25 cellular contexts compared by ENCODE assay signal in the genomic region with DNA sequence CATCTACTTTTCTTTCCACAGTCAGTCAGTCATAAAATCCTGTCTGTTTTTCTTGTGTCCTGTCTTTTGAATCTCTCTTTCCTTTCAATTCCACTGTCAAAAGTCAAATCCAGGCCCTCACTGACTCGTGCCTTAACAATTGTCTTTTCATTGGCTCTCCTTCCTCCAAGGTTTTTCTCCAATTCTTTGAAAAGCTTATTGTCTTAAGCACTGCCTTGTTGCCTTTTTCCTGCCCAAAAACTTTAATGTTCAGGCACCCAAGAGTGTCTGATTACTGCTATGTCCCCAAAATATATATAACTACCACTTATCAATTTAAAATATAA. TPM values are rescaled to one million over a fixed set of nuclear protein-coding genes. Genes with fewer than 3 reads are reported as not detected.
A peak's percentile ranks its signal among the peaks of the same experiment; 100 is the strongest.
DNase-seq lines count a peak whose midpoint lies in the region; ATAC-seq, FAIRE-seq and TF ChIP-seq lines count a peak whose summit lies in the region.
"Had no signal": no experiment of that assay in that cellular context is flagged by ENCODE, and none has a peak within 500 bp of the region (broad histone marks: within the 10 kb centered on the region; RNA-seq: fewer than 3 reads in every experiment).

No MANE protein-coding gene starts in this region.

- H2AFZ ChIP-seq in ACC112 (ENCODE audit: low read length, unreplicated experiment) (no peak overlapping the region), astrocyte (ENCODE audit: low read depth, low read length) (no peak overlapping the region), keratinocyte (ENCODE audit: control insufficient read depth, low read length) (peak overlapping the region; percentile 49)

- FAIRE-seq in astrocyte (lab: Jason Lieb, UNC) (no peak), keratinocyte (lab: Jason Lieb, UNC) (no peak)
- FAIRE-seq: A204.1 had no signal

- no peaks in the 10 kb centered on the region for H3K36me3 Mint-ChIP-seq in astrocyte (ENCODE audit: low read depth, unreplicated experiment)
- H3K36me3 Mint-ChIP-seq: activated naive CD4-positive, alpha-beta T cell treated with anti-CD3 and anti-CD28 coated beads, Interleukin-2, amount 50 U/mL, for 24 hours had no signal

- no peak for ATAC-seq in HG03159 (IDR thresholded peaks at IDR 0.05; ENCODE audit: unreplicated experiment)
- ATAC-seq: T-helper 17 cell had no signal

- no peak for TF ChIP-seq POLR2A in uterus (IDR thresholded peaks at IDR 0.05)

- dilution Hi-C loops in keratinocyte (cut with MboI; ENCODE audit: extremely low pct_ligation_motif_present, low sequenced_read_pairs), result no loop called here

- no peak overlapping the region for H3K4me3 Mint-ChIP-seq in astrocyte (ENCODE audit: unreplicated experiment)
- H3K4me3 Mint-ChIP-seq: activated CD4-positive, alpha-beta T cell treated with anti-CD3 and anti-CD28 coated beads, Interleukin-2, amount 10 ng/mL, durations not matched to agents 7 days and 5 days; activated naive CD4-positive, alpha-beta T cell treated with anti-CD3 and anti-CD28 coated beads, Interleukin-2, amount 50 U/mL, for 24 hours; T-helper 17 cell had no signal

- peaks cover 3% of the 10 kb centered on the region for H3K9me3 ChIP-seq in astrocyte (ENCODE audit: insufficient read depth, low read depth, low read length)
- H3K9me3 ChIP-seq in keratinocyte (ENCODE audit: control insufficient read depth, low read depth, low read length), result peaks cover 7% of the 10 kb centered on the region
- no peaks in the 10 kb centered on the region for H3K9me3 ChIP-seq in uterus

- no peaks in the 10 kb centered on the region for H3K27me3 Mint-ChIP-seq in astrocyte (ENCODE audit: low read depth, unreplicated experiment)

- POLR2A ChIA-PET in HEK293T (lab: Yijun Ruan, JAX), result interaction anchor here (1.3 to 1.6 kb wide), 2 partner anchors 14 to 85 kb away, joined by 4 read pairs; partner anchors contain the start of genes GCC2 and SULT1C4

- H3K27me3 ChIP-seq in ACC112 (ENCODE audit: insufficient read depth, low read length) (no peaks in the 10 kb centered on the region), astrocyte (ENCODE audit: insufficient read depth, low read length) (no peaks in the 10 kb centered on the region), keratinocyte (ENCODE audit: control insufficient read depth, extremely low read depth, insufficient read depth, low read length) (no peaks in the 10 kb centered on the region), uterus (no peaks in the 10 kb centered on the region)
- H3K27me3 ChIP-seq: BLaER1 treated with 17β-estradiol and CSF1 and Interleukin-3, amounts not matched to agents 10 nM and 100 nM had no signal

- H3K4me1 Mint-ChIP-seq in astrocyte (ENCODE audit: low read depth, unreplicated experiment), result peaks cover 13% of the 10 kb centered on the region
- H3K4me1 Mint-ChIP-seq: activated naive CD4-positive, alpha-beta T cell treated with anti-CD3 and anti-CD28 coated beads, Interleukin-2, amount 50 U/mL, for 24 hours had no signal

- intact Hi-C loops in uterus (cut with DNase I; ENCODE audit: low total_unique reads), result no loop called here

- H3K36me3 ChIP-seq in ACC112 (ENCODE audit: insufficient read depth, low read length) (peaks cover 3% of the 10 kb centered on the region; the same call in 1 of the 2 replicates), astrocyte (ENCODE audit: insufficient read depth, low read length) (no peaks in the 10 kb centered on the region), keratinocyte (ENCODE audit: control insufficient read depth in 2 of 2, extremely low read depth in 1 of 2, insufficient read depth in 2 of 2, low read length in 2 of 2) (no peaks in the 10 kb centered on the region), uterus (no peaks in the 10 kb centered on the region)

- H3K27ac Mint-ChIP-seq in astrocyte (ENCODE audit: unreplicated experiment), result peak overlapping the region; percentile 27
- H3K27ac Mint-ChIP-seq: activated CD4-positive, alpha-beta T cell treated with anti-CD3 and anti-CD28 coated beads, Interleukin-2, amount 10 ng/mL, durations not matched to agents 7 days and 5 days; activated naive CD4-positive, alpha-beta T cell treated with anti-CD3 and anti-CD28 coated beads, Interleukin-2, amount 50 U/mL, for 24 hours; T-helper 17 cell had no signal

- no peak overlapping the region for H3K4me2 ChIP-seq in astrocyte (ENCODE audit: low read length)
- no peak overlapping the region for H3K4me2 ChIP-seq in keratinocyte (ENCODE audit: control insufficient read depth, extremely low read depth, insufficient read depth, low read depth, low read length)

- H3K27ac ChIP-seq in ACC112 (ENCODE audit: low read depth, low read length), result peak overlapping the region; percentile 39
- H3K27ac ChIP-seq in astrocyte (ENCODE audit: low read depth, low read length), result no peak overlapping the region
- H3K27ac ChIP-seq in keratinocyte (ENCODE audit: control insufficient read depth, insufficient read depth, low read length), result no peak overlapping the region
- H3K27ac ChIP-seq in uterus, result no peak overlapping the region
- H3K27ac ChIP-seq: BLaER1 treated with 17β-estradiol and CSF1 and Interleukin-3, amounts not matched to agents 10 nM and 100 nM; VCaP had no signal

- H3K9me1 ChIP-seq in keratinocyte (ENCODE audit: control insufficient read depth, extremely low read depth, insufficient read depth, low read length), result no peaks in the 10 kb centered on the region

- DNase-seq in HT1080 (ENCODE audit: low read depth) (peak; percentile 45), astrocyte (ENCODE audit: low read depth) (no peak), keratinocyte (ENCODE audit: low read depth, low spot score) (no peak), HEK293T (ENCODE audit: extremely low spot score) (no peak), uterus (no peak)
- DNase-seq in activated naive CD4-positive, alpha-beta T cell treated with Interleukin-2 at 50 U/mL for 16 hours, result no peak
- DNase-seq: activated CD4-positive, alpha-beta T cell treated with anti-CD3 and anti-CD28 coated beads, Interleukin-2, amount 10 ng/mL, durations not matched to agents 7 days and 5 days; anterior cingulate cortex; Caco-2; central memory CD4-positive, alpha-beta T cell; NCI-H146; NCI-H524 treated with DMSO at 0.1 percent for 48 hours; nucleus accumbens; stimulated activated CD4-positive, alpha-beta T cell treated with anti-CD3 and anti-CD28 coated beads, Interleukin-1b, Interleukin-23, amount 100 ng/mL, for 48 hours; substantia nigra; T-helper 17 cell had no signal

- TF ChIP-seq CTCF in astrocyte (IDR thresholded peaks at IDR 0.05; ENCODE audit: insufficient read depth, low read depth, low read length) (no peak), keratinocyte (optimal IDR thresholded peaks at IDR 0.05 in 1 of 3, IDR thresholded peaks at IDR 0.05 in 1 of 3, conservative IDR thresholded peaks at IDR 0.05 in 1 of 3; ENCODE audit: extremely low read depth in 1 of 3, insufficient read depth in 2 of 3, low read length in 3 of 3) (no peak), uterus (IDR thresholded peaks at IDR 0.05) (no peak)

- H3K9ac ChIP-seq in astrocyte (ENCODE audit: low read length) (no peak overlapping the region), keratinocyte (ENCODE audit: control insufficient read depth, extremely low read depth, insufficient read depth, low read length) (no peak overlapping the region)
- H3K9ac ChIP-seq: BLaER1 treated with 17β-estradiol and CSF1 and Interleukin-3, amounts not matched to agents 10 nM and 100 nM had no signal

- H4K20me1 ChIP-seq in astrocyte (ENCODE audit: insufficient read depth, low read length), result no peaks in the 10 kb centered on the region
- no peaks in the 10 kb centered on the region for H4K20me1 ChIP-seq in keratinocyte (ENCODE audit: control insufficient read depth, extremely low read depth, insufficient read depth, low read length)
- H4K20me1 ChIP-seq: BLaER1 treated with 17β-estradiol and CSF1 and Interleukin-3, amounts not matched to agents 10 nM and 100 nM had no signal

- CTCF ChIA-PET in HEK293T (lab: Yijun Ruan, JAX), result no interaction called here

- H3K4me1 ChIP-seq in ACC112 (ENCODE audit: control insufficient read depth, insufficient read depth, low read length, unreplicated experiment) (peaks cover 21% of the 10 kb centered on the region), astrocyte (ENCODE audit: insufficient read depth, low read length) (peaks cover 5% of the 10 kb centered on the region), keratinocyte (ENCODE audit: control insufficient read depth, extremely low read depth, insufficient read depth, low read length) (peaks cover 19% of the 10 kb centered on the region), uterus (no peaks in the 10 kb centered on the region)
- H3K4me1 ChIP-seq: Caco-2 had no signal

- no peaks in the 10 kb centered on the region for H3K79me2 ChIP-seq in ACC112 (ENCODE audit: control insufficient read depth, insufficient read depth, low read length, unreplicated experiment)
- H3K79me2 ChIP-seq in astrocyte (ENCODE audit: insufficient read depth, low read length), result no peaks in the 10 kb centered on the region
- H3K79me2 ChIP-seq in keratinocyte (ENCODE audit: control insufficient read depth, insufficient read depth, low read length), result no peaks in the 10 kb centered on the region

- no peak overlapping the region for H3K4me3 ChIP-seq in ACC112 (ENCODE audit: low read depth, low read length)
- no peak overlapping the region for H3K4me3 ChIP-seq in astrocyte (ENCODE audit: insufficient read depth, low read depth, low read length)
- H3K4me3 ChIP-seq in keratinocyte (ENCODE audit: control insufficient read depth in 2 of 3, extremely low read depth in 1 of 3, insufficient read depth in 2 of 3, low read depth in 1 of 3, low read length in 3 of 3), result no peak overlapping the region
- H3K4me3 ChIP-seq in uterus, result no peak overlapping the region
- H3K4me3 ChIP-seq: BLaER1 treated with 17β-estradiol and CSF1 and Interleukin-3, amounts not matched to agents 10 nM and 100 nM had no signal

- H3K9me3 Mint-ChIP-seq in astrocyte (ENCODE audit: unreplicated experiment), result peaks cover 7% of the 10 kb centered on the region
- H3K9me3 Mint-ChIP-seq: activated CD4-positive, alpha-beta T cell treated with anti-CD3 and anti-CD28 coated beads, Interleukin-2, amount 10 ng/mL, durations not matched to agents 7 days and 5 days; activated naive CD4-positive, alpha-beta T cell treated with anti-CD3 and anti-CD28 coated beads, Interleukin-2, amount 50 U/mL, for 24 hours had no signal

TF ChIP-seq in HEK293T, 16 proteins besides CTCF, POLR2A, EP300 and RAD21 (continues in another document):
- no peak for TF ChIP-seq TARDBP (IDR thresholded peaks at IDR 0.05)
- TF ChIP-seq FOXK2 (IDR thresholded peaks at IDR 0.05), result no peak

RNA-seq across cellular contexts. Expression of gene SULT1C4, which starts 13.9 kb away (rescaled TPM):
- not detected in 2 replicates for total RNA-seq in HT1080 (2014; rRNA removed; shearing (Covaris generic))
- not detected in 2 replicates for polyA plus RNA-seq in HT1080 (2015; cell fraction: cytosol; rRNA removed)
- polyA plus RNA-seq in HT1080 (2015; cell fraction: nucleus; rRNA removed), result not detected in 2 replicates
- total RNA-seq in astrocyte (1.1 and 1.8 TPM in 2 replicates), uterus (10 to 100 TPM; 12.0 to 33.4 (median 13.2) TPM)
- polyA plus RNA-seq in keratinocyte, result not detected in 3 replicates
- 0.19 TPM for polyA plus RNA-seq in keratinocyte (2011; ENCODE audit: low read depth)
- polyA plus RNA-seq in keratinocyte (2011; cell fraction: cytosol; rRNA removed), result not detected in 2 replicates
- polyA plus RNA-seq in keratinocyte (2011; cell fraction: nucleus; rRNA removed), result not detected in 2 replicates
- not detected in 2 replicates for polyA plus RNA-seq in keratinocyte (2012; ENCODE audit: low replicate concordance)
- polyA minus RNA-seq in keratinocyte, result not detected in 3 replicates
- not detected for polyA minus RNA-seq in keratinocyte (2011; cell fraction: cytosol; rRNA and poly(A)+ RNA removed)
- polyA minus RNA-seq in keratinocyte (2011; cell fraction: nucleus; rRNA and poly(A)+ RNA removed), result not detected in 2 replicates
- total RNA-seq: activated CD4-positive, alpha-beta T cell treated with anti-CD3 and anti-CD28 coated beads, Interleukin-2, amount 10 ng/mL, durations not matched to agents 7 days and 5 days; Daoy; myocyte; RPMI7951 had no signal
